ENCODE assay signal across 13 cellular contexts in genomic region chr16:85674828-85675227, GRCh38. TPM values are rescaled to one million over a fixed set of nuclear protein-coding genes. Genes with fewer than 3 reads are reported as not detected.
DNase-seq lines count a peak whose midpoint lies in the region; ATAC-seq, FAIRE-seq and TF ChIP-seq lines count a peak whose summit lies in the region.
"Had no signal": no experiment of that assay in that cellular context is flagged by ENCODE, and none has a peak within 500 bp of the region (broad histone marks: within the 10 kb centered on the region; RNA-seq: fewer than 3 reads in every experiment).

No MANE protein-coding gene starts in this region.

- peak overlapping the region; percentile 62 to 81 for H3K27ac ChIP-seq in liver (ENCODE audit: low read depth in 1 of 2, low read length in 2 of 2)
- H3K27ac ChIP-seq in HepG2 (ENCODE audit: extremely low read length, insufficient read depth, low read length) = no peak overlapping the region
- H3K27ac ChIP-seq in right lobe of liver = peak overlapping the region in 2 of 3 donors; percentile 58 to 65
- H3K27ac ChIP-seq in gastroesophageal sphincter = no peak overlapping the region
- H3K27ac ChIP-seq: hepatocyte had no signal

- peak overlapping the region; percentile 26 for H3K27ac Mint-ChIP-seq in activated B cell treated with CpG ODN at 0.5 μM for 24 hours
- H3K27ac Mint-ChIP-seq in osteocyte (ENCODE audit: unreplicated experiment) = no peak overlapping the region

- H3K4me3 ChIP-seq in liver (ENCODE audit: low read depth in 1 of 3, low read length in 3 of 3) (no peak overlapping the region), HepG2 (replicated peaks in 1 of 3; ENCODE audit: insufficient read depth in 1 of 3, low read depth in 2 of 3, low read length in 3 of 3) (no peak overlapping the region), right lobe of liver (no peak overlapping the region), gastroesophageal sphincter (no peak overlapping the region)
- H3K4me3 ChIP-seq: hepatocyte had no signal

- no peak for TF ChIP-seq RAD21 in liver (IDR thresholded peaks at IDR 0.05)
- no peak for TF ChIP-seq RAD21 in HepG2 (CRISPR knock-in tag; IDR thresholded peaks at IDR 0.05)

- H3K4me1 Mint-ChIP-seq in activated B cell treated with CpG ODN at 0.5 μM for 24 hours (peaks cover 3% of the 10 kb centered on the region), osteocyte (ENCODE audit: unreplicated experiment) (no peaks in the 10 kb centered on the region)

- 89% methylated on average over 6 of the region's 6 CpGs for WGBS in liver
- 96% methylated on average over 6 of the region's 6 CpGs for WGBS in HepG2 (ENCODE audit: low lambda C conversion rate)
- WGBS in right lobe of liver (ENCODE audit: insufficient coverage, low coverage, low lambda C conversion rate, missing lambda C conversion rate) = 77% methylated on average over 5 of the region's 6 CpGs
- 81 to 89% methylated on average over 3 to 6 of the region's 6 CpGs for WGBS in gastroesophageal sphincter (ENCODE audit: low coverage in 1 of 2), 2 donors

- H3K27me3 Mint-ChIP-seq in activated B cell treated with CpG ODN at 0.5 μM for 24 hours (no peaks in the 10 kb centered on the region), osteocyte (ENCODE audit: unreplicated experiment) (no peaks in the 10 kb centered on the region)
- H3K27me3 Mint-ChIP-seq: T-cell had no signal

- H3K9ac ChIP-seq in liver (ENCODE audit: low read depth in 1 of 2, low read length in 2 of 2) (no peak overlapping the region), HepG2 (ENCODE audit: insufficient read depth, low read depth, low read length) (no peak overlapping the region)
- H3K9ac ChIP-seq: parathyroid adenoma had no signal

- POLR2A ChIA-PET in HepG2 (lab: Yijun Ruan, JAX) = no interaction called here
- POLR2A ChIA-PET in activated B cell treated with CpG ODN at 0.5 μM for 24 hours (lab: Charles Lee) = no interaction called here

- DNase-seq in HepG2 (ENCODE audit: low spot score) (no peak), activated B cell treated with CpG ODN at 0.5 μM for 24 hours (no peak), right lobe of liver (no peak), osteocyte (ENCODE audit: extremely low spot score, unreplicated experiment) (no peak)
- no peak for DNase-seq in stimulated activated CD4-positive, alpha-beta T cell treated with anti-CD3 and anti-CD28 coated beads, Interleukin-12 subunit alpha, Interleukin-12 subunit beta, amount 100 ng/mL, for 4 hours
- DNase-seq: DND-41, NCI-H1436 treated with DMSO at 0.1 percent for 48 hours, T-cell had no signal

- TF ChIP-seq CTCF in liver (IDR thresholded peaks at IDR 0.05; ENCODE audit: low read depth, low read length, missing input control) (no peak), HepG2 (CRISPR knock-in tag; IDR thresholded peaks at IDR 0.05) (no peak), activated B cell treated with CpG ODN at 0.5 μM for 24 hours (IDR thresholded peaks at IDR 0.05) (no peak), right lobe of liver (IDR thresholded peaks at IDR 0.05) (no peak), osteocyte (IDR thresholded peaks at IDR 0.05) (no peak), gastroesophageal sphincter (IDR thresholded peaks at IDR 0.05) (no peak)

- in situ Hi-C loops in HepG2 (cut with HindIII; ENCODE audit: extremely low pct_ligation_motif_present, low pct_unique_long_range_greater_than_20kb) = no loop called here

- no peaks in the 10 kb centered on the region; the same call in 1 of the 2 replicates for H4K20me1 ChIP-seq in HepG2 (ENCODE audit: insufficient read depth, low read length)

- no peaks in the 10 kb centered on the region for H3K79me2 ChIP-seq in HepG2 (ENCODE audit: insufficient read depth, low read length)
- H3K79me2 ChIP-seq: hepatocyte, parathyroid adenoma had no signal

- CTCF ChIA-PET in HepG2 (lab: Yijun Ruan, JAX; ENCODE audit: low intra/inter-chr PET ratio, low total read pairs) (interaction anchor here (2.4 kb wide), 1 partner anchor 43 kb away, joined by 18 read pairs; no protein-coding TSS in a partner anchor), activated B cell treated with CpG ODN at 0.5 μM for 24 hours (lab: Charles Lee) (interaction anchor here (1.0 to 5.5 kb wide), 5 partner anchors 15 to 85 kb away, joined by 3 to 42 read pairs (median 10); no protein-coding TSS in a partner anchor)

- TF ChIP-seq POLR2A in HepG2 (IDR thresholded peaks at IDR 0.05; ENCODE audit: insufficient read depth in 1 of 2, low read depth in 2 of 2, low read length in 2 of 2) (no peak), right lobe of liver (IDR thresholded peaks at IDR 0.05) (no peak), gastroesophageal sphincter (IDR thresholded peaks at IDR 0.05) (no peak)

- H2AFZ ChIP-seq in HepG2 (ENCODE audit: low read length) = no peak overlapping the region
- H2AFZ ChIP-seq: hepatocyte, parathyroid adenoma had no signal

- H3K4me1 ChIP-seq in liver (ENCODE audit: control insufficient read depth in 4 of 4, insufficient read depth in 4 of 4, low read length in 3 of 4) = peaks cover 8 to 30% (median 29%) of the 10 kb centered on the region in 4 donors
- H3K4me1 ChIP-seq in HepG2 (ENCODE audit: insufficient read depth, low read length) = no peaks in the 10 kb centered on the region
- H3K4me1 ChIP-seq in right lobe of liver = peaks cover 0 to 26% (median 12%) of the 10 kb centered on the region in 4 donors
- peaks cover 0 to 11% (median 0%) of the 10 kb centered on the region in 3 donors for H3K4me1 ChIP-seq in gastroesophageal sphincter

- no peak overlapping the region for H3K4me3 Mint-ChIP-seq in activated B cell treated with CpG ODN at 0.5 μM for 24 hours
- no peak overlapping the region for H3K4me3 Mint-ChIP-seq in osteocyte (ENCODE audit: unreplicated experiment)
- H3K4me3 Mint-ChIP-seq: T-cell had no signal

- ATAC-seq in HepG2 = no peak
- ATAC-seq in activated B cell treated with CpG ODN at 0.5 μM for 24 hours (ENCODE audit: low read depth) = no peak
- ATAC-seq in right lobe of liver = no peak
- ATAC-seq in HG02885 (IDR thresholded peaks at IDR 0.05; ENCODE audit: poor library complexity, unreplicated experiment) = no peak
- no peak for ATAC-seq in gastroesophageal sphincter
- ATAC-seq: T-cell had no signal

- H3K36me3 Mint-ChIP-seq in activated B cell treated with CpG ODN at 0.5 μM for 24 hours (ENCODE audit: low read depth) = peaks cover 55% of the 10 kb centered on the region
- peaks cover 43% of the 10 kb centered on the region for H3K36me3 Mint-ChIP-seq in osteocyte (ENCODE audit: unreplicated experiment)

- FAIRE-seq in HepG2 (lab: Jason Lieb, UNC) = no peak

- H3K9me3 Mint-ChIP-seq in activated B cell treated with CpG ODN at 0.5 μM for 24 hours = no peaks in the 10 kb centered on the region
- no peaks in the 10 kb centered on the region for H3K9me3 Mint-ChIP-seq in osteocyte (ENCODE audit: unreplicated experiment)
- H3K9me3 Mint-ChIP-seq: T-cell had no signal

- no peaks in the 10 kb centered on the region for H3K9me3 ChIP-seq in liver (ENCODE audit: control insufficient read depth in 4 of 4, low read length in 3 of 4)
- no peaks in the 10 kb centered on the region for H3K9me3 ChIP-seq in HepG2 (ENCODE audit: low read length)
- H3K9me3 ChIP-seq in right lobe of liver = no peaks in the 10 kb centered on the region
- no peaks in the 10 kb centered on the region for H3K9me3 ChIP-seq in gastroesophageal sphincter

- no peaks in the 10 kb centered on the region for H3K27me3 ChIP-seq in liver (ENCODE audit: control insufficient read depth in 4 of 4, insufficient read depth in 4 of 4, low read length in 3 of 4)
- no peaks in the 10 kb centered on the region for H3K27me3 ChIP-seq in HepG2 (ENCODE audit: control insufficient read depth in 1 of 2, insufficient read depth in 2 of 2, low read length in 2 of 2)
- no peaks in the 10 kb centered on the region for H3K27me3 ChIP-seq in right lobe of liver
- no peaks in the 10 kb centered on the region for H3K27me3 ChIP-seq in gastroesophageal sphincter
- H3K27me3 ChIP-seq: hepatocyte had no signal

- intact Hi-C loops in HepG2 (cut with micrococcal nuclease; ENCODE audit: unreplicated experiment) = loop anchor here (1.0 kb wide), 1 partner anchor 43 kb away; no protein-coding TSS in a partner anchor
- intact Hi-C loops in activated B cell treated with CpG ODN at 0.5 μM for 24 hours (cut with micrococcal nuclease) = loop anchor here (1.0 kb wide), 2 partner anchors 43 to 85 kb away; no protein-coding TSS in a partner anchor
- intact Hi-C loops in right lobe of liver (cut with DNase I) = no loop called here

- H3K36me3 ChIP-seq in liver (ENCODE audit: control insufficient read depth in 4 of 4, insufficient read depth in 3 of 4, low read depth in 1 of 4, low read length in 3 of 4) (peaks cover 0 to 23% (median 19%) of the 10 kb centered on the region in 4 donors), HepG2 (replicated peaks in 1 of 2; ENCODE audit: control insufficient read depth in 1 of 2, insufficient read depth in 2 of 2, low read length in 2 of 2) (peaks cover 31 to 89% of the 10 kb centered on the region in 2 experiments), right lobe of liver (peaks cover 0 to 30% (median 15%) of the 10 kb centered on the region in 4 donors), gastroesophageal sphincter (peaks cover 0 to 90% of the 10 kb centered on the region in 2 donors)

- TF ChIP-seq EP300 in HepG2 (IDR thresholded peaks at IDR 0.05; ENCODE audit: low read depth in 2 of 2, low read length in 2 of 2) = no peak
- no peak for TF ChIP-seq EP300 in HepG2 (CRISPR knock-in tag; IDR thresholded peaks at IDR 0.05; ENCODE audit: borderline replicate concordance)
- TF ChIP-seq EP300 in gastroesophageal sphincter (IDR thresholded peaks at IDR 0.05) = no peak

- no peak overlapping the region for H3K4me2 ChIP-seq in HepG2 (ENCODE audit: low read depth, low read length)
- H3K4me2 ChIP-seq: hepatocyte had no signal

- BruUV-seq in HepG2 (replicated peaks; lab: Mats Ljungman, UMichigan) = no TSS peak

RNA-seq across cellular contexts. Expression of gene GINS2, which starts 13.9 kb away (rescaled TPM):
- total RNA-seq in liver = 1 to 10 TPM in 1 of 2 donors, under 1 TPM in 1; 0.17 to 9.3 TPM
- polyA plus RNA-seq in liver = 1 to 10 TPM in 1 of 2 donors, under 1 TPM in 1; 0.69 to 1.0 TPM
- 48.3 and 61.7 TPM in 2 replicates for total RNA-seq in HepG2 (2016; rRNA removed; fragmentation: Illumina TruSeq; extraction: Trizol)
- total RNA-seq in HepG2 (2016; cell fraction: cytosol; rRNA removed; fragmentation: Illumina TruSeq; extraction: Trizol; ENCODE audit: low read depth) = 23.8 and 27.0 TPM in 2 replicates
- total RNA-seq in HepG2 (2016; cell fraction: insoluble cytoplasmic fraction; rRNA removed; fragmentation: Illumina TruSeq; extraction: Trizol) = 48.0 and 66.5 TPM in 2 replicates
- 37.7 and 42.3 TPM in 2 replicates for total RNA-seq in HepG2 (2016; cell fraction: membrane; rRNA removed; fragmentation: Illumina TruSeq; extraction: Trizol)
- 23.1 and 24.3 TPM in 2 replicates for total RNA-seq in HepG2 (2016; cell fraction: nucleus; rRNA removed; fragmentation: Illumina TruSeq; extraction: Trizol)
- 7.7 and 10.6 TPM in 2 replicates for polyA plus RNA-seq in HepG2 (2011; rRNA removed)
- 8.9 and 11.0 TPM in 2 replicates for polyA plus RNA-seq in HepG2 (2011; cell fraction: cytosol; rRNA removed)
- 3.9 and 4.5 TPM in 2 replicates for polyA plus RNA-seq in HepG2 (2011; cell fraction: nucleus; rRNA removed)
- polyA plus RNA-seq in HepG2 (2012) = 5.7 and 16.9 TPM in 2 replicates
- 28.1 and 34.5 TPM in 2 replicates for polyA plus RNA-seq in HepG2 (2016; cell fraction: cytosol; fragmentation: Illumina TruSeq; extraction: Trizol; ENCODE audit: low read depth)
- 76.0 and 95.5 TPM in 2 replicates for polyA plus RNA-seq in HepG2 (2016; cell fraction: insoluble cytoplasmic fraction; fragmentation: Illumina TruSeq; extraction: Trizol; ENCODE audit: low read depth)
- polyA plus RNA-seq in HepG2 (2016; cell fraction: membrane; fragmentation: Illumina TruSeq; extraction: Trizol; ENCODE audit: low read depth) = 36.4 and 39.0 TPM in 2 replicates
- 38.9 and 39.5 TPM in 2 replicates for polyA plus RNA-seq in HepG2 (2016; cell fraction: nucleus; fragmentation: Illumina TruSeq; extraction: Trizol; ENCODE audit: insufficient read depth, low read depth)
- 7.2 and 33.6 TPM in 2 replicates for polyA minus RNA-seq in HepG2 (2011; rRNA and poly(A)+ RNA removed; ENCODE audit: low replicate concordance)
- 3.9 and 4.1 TPM in 2 replicates for polyA minus RNA-seq in HepG2 (2011; cell fraction: cytosol; rRNA and poly(A)+ RNA removed)
- polyA minus RNA-seq in HepG2 (2011; cell fraction: nucleus; rRNA and poly(A)+ RNA removed) = 4.7 and 6.2 TPM in 2 replicates
- total RNA-seq in activated B cell treated with CpG ODN at 0.5 μM for 24 hours = 6.0 and 6.8 TPM in 2 replicates
- total RNA-seq in right lobe of liver = 1 to 10 TPM in 4 of 6 experiments, under 1 TPM in 2; 0.49 to 4.7 (median 1.3) TPM
- 4.2 and 5.7 TPM in 2 replicates for total RNA-seq in osteocyte
- 1 to 10 TPM in 1 of 4 donors, under 1 TPM in 3; 0.15 to 1.4 (median 0.66) TPM for total RNA-seq in gastroesophageal sphincter

Comparison
In these comparisons a context has a peak if more than half of its experiments do, and no peak if none do; other contexts are left out.
1. H3K27ac ChIP-seq: peak in liver (2 of 2) and right lobe of liver (2 of 3); none in HepG2 (single experiment) and gastroesophageal sphincter (0 of 4).
2. intact Hi-C loops: an anchor here in HepG2 (1.0 kb wide) and activated B cell treated with CpG ODN at 0.5 μM for 24 hours (1.0 kb wide); none called in right lobe of liver.